ENCODE assay signal across 8 cellular contexts in genomic region chr9:34651876-34652602, GRCh38. TPM values are rescaled to one million over a fixed set of nuclear protein-coding genes. Genes with fewer than 3 reads are reported as not detected.
DNase-seq lines count a peak whose midpoint lies in the region; ATAC-seq and TF ChIP-seq lines count a peak whose summit lies in the region.

Gene IL11RA (plus strand): TSS chr9:34652185. CDS start chr9:34655218, 3,033 bp downstream.

- POLR2A ChIA-PET in HCT116 (lab: Charles Lee) (interaction anchor here (1.3 to 1.5 kb wide), 2 partner anchors 13 to 14 kb away, joined by 5 to 8 read pairs; partner anchors contain the start of gene SIGMAR1), GM10248 (lab: Yijun Ruan, JAX) (no interaction called here)

- ATAC-seq in HCT116 (peak; percentile 94), body of pancreas (peak; percentile 62), HG03342 (IDR thresholded peaks at IDR 0.05; ENCODE audit: unreplicated experiment) (no peak)

- intact Hi-C loops in HCT116 (cut with micrococcal nuclease), result no loop called here
- intact Hi-C loops in body of pancreas (cut with DNase I), result no loop called here

- in situ Hi-C loops in ACHN (cut with HindIII; ENCODE audit: low pct_ligation_motif_present, low pct_unique_long_range_greater_than_20kb, low sequenced_read_pairs), result no loop called here

- peaks cover 0 to 6% of the 10 kb centered on the region in 2 experiments; a peak in 1 of 4 replicates for H3K36me3 ChIP-seq in HCT116 (ENCODE audit: control insufficient read depth in 1 of 2, insufficient read depth in 2 of 2, low read length in 2 of 2)
- no peaks in the 10 kb centered on the region for H3K36me3 ChIP-seq in body of pancreas (replicated peaks in 1 of 2; ENCODE audit: insufficient read depth in 1 of 2, low read depth in 2 of 2)

- no peaks in the 10 kb centered on the region for H3K9me3 ChIP-seq in HCT116 (ENCODE audit: control insufficient read depth in 1 of 2, insufficient read depth in 1 of 2, low read depth in 1 of 2, low read length in 2 of 2)
- no peaks in the 10 kb centered on the region for H3K9me3 ChIP-seq in body of pancreas

- BruUV-seq in HCT116 (replicated peaks; lab: Mats Ljungman, UMichigan), result no TSS peak

- peak; percentile 45 for TF ChIP-seq POLR2A in HCT116 (IDR thresholded peaks at IDR 0.05; ENCODE audit: borderline replicate concordance, extremely low read depth, insufficient read depth, insufficient read length)
- TF ChIP-seq POLR2A in body of pancreas (IDR thresholded peaks at IDR 0.05), result no peak

- peak within 1 kb of the TSS; percentile 58 for H3K9ac ChIP-seq in HCT116 (ENCODE audit: low read length)

- TF ChIP-seq RAD21 in HCT116 (IDR thresholded peaks at IDR 0.05; ENCODE audit: low read depth), result no peak

- peaks cover 4% of the 10 kb centered on the region; the same call in 1 of the 2 replicates for H3K79me2 ChIP-seq in HCT116 (ENCODE audit: insufficient read depth, low read length)

- H3K27me3 ChIP-seq in HCT116 (ENCODE audit: insufficient read depth, low read length) (no peaks in the 10 kb centered on the region), body of pancreas (no peaks in the 10 kb centered on the region)

- no peak for TF ChIP-seq CTCF in HCT116 (IDR thresholded peaks at IDR 0.05 in 2 of 3, conservative IDR thresholded peaks at IDR 0.05 in 1 of 3; ENCODE audit: borderline replicate concordance in 1 of 3, insufficient read depth in 1 of 3, low read depth in 2 of 3, low read length in 2 of 3)
- TF ChIP-seq CTCF in body of pancreas (IDR thresholded peaks at IDR 0.05), result no peak
- TF ChIP-seq CTCF in GM10248 (IDR thresholded peaks at IDR 0.05; ENCODE audit: control extremely low read depth, extremely low read depth, low read depth, missing control alignments), result no peak

- peaks cover 19 to 39% of the 10 kb centered on the region in 2 experiments for H3K4me1 ChIP-seq in HCT116 (ENCODE audit: control insufficient read depth in 1 of 2, insufficient read depth in 2 of 2, low read length in 2 of 2)
- peaks cover 66% of the 10 kb centered on the region for H3K4me1 ChIP-seq in body of pancreas

- DNase-seq in ACHN, result peak; percentile 86
- peak; percentile 80 for DNase-seq in HCT116 (ENCODE audit: low read depth, low spot score)
- DNase-seq in SW 1271 (lab: John Stamatoyannopoulos, UW), result peak; percentile 76 to 78
- peak; percentile 64 to 72 (median 72) for DNase-seq in body of pancreas
- peak; percentile 90 for DNase-seq in iPS DF 19.7 (ENCODE audit: low read depth, low spot score)
- peak; percentile 89 for DNase-seq in putamen (ENCODE audit: low spot score)
- DNase-seq in GM10248 (ENCODE audit: extremely low spot score), result no peak

- H2AFZ ChIP-seq in HCT116 (ENCODE audit: low read depth, low read length, poor library complexity, severe bottlenecking), result no peak within 1 kb of the TSS

- CTCF ChIA-PET in HCT116 (lab: Charles Lee) (interaction anchor here (0.9 to 1.4 kb wide), 3 partner anchors 13 to 108 kb away, joined by 3 to 4 read pairs (median 4); no protein-coding TSS in a partner anchor), GM10248 (lab: Yijun Ruan, JAX) (interaction anchor here (1.1 to 2.6 kb wide), 3 partner anchors 13 to 18 kb away, joined by 4 to 14 read pairs (median 4); partner anchors contain the start of gene SIGMAR1)

- peak within 1 kb of the TSS; percentile 50 for H3K27ac ChIP-seq in HCT116 (ENCODE audit: low read depth, low read length)
- H3K27ac ChIP-seq in body of pancreas, result peak within 1 kb of the TSS; percentile 60 to 75 (median 71)

- H3K9me2 ChIP-seq in HCT116 (ENCODE audit: insufficient read depth), result no peaks in the 10 kb centered on the region

- peak within 1 kb of the TSS; percentile 83 for H3K4me2 ChIP-seq in HCT116 (ENCODE audit: low read length)

- H3K4me3 ChIP-seq in HCT116 (replicated peaks in 1 of 2; ENCODE audit: low read depth in 1 of 2, low read length in 2 of 2) (peak within 1 kb of the TSS; percentile 58 to 61), body of pancreas (no peak within 1 kb of the TSS)

- RAD21 ChIA-PET in HCT116 (lab: Charles Lee; ENCODE audit: low non-redundant PET in 1 of 2, low total read pairs in 2 of 2, uncharacterized antibody in 2 of 2, unreplicated experiment in 2 of 2), result no interaction called here

- 14 to 24% methylated on average over 16 to 23 of the region's 24 CpGs for WGBS in body of pancreas, 2 donors

- no peaks in the 10 kb centered on the region for H4K20me1 ChIP-seq in HCT116 (ENCODE audit: insufficient read depth)

TF ChIP-seq in HCT116, 20 proteins besides CTCF, POLR2A, EP300 and RAD21:
- TF ChIP-seq ELF1 (IDR thresholded peaks at IDR 0.05; ENCODE audit: borderline replicate concordance, low read depth) (no peak), JUND (IDR thresholded peaks at IDR 0.05) (no peak), EZH2phosphoT487 (IDR thresholded peaks at IDR 0.05; ENCODE audit: borderline replicate concordance) (no peak), CEBPB (IDR thresholded peaks at IDR 0.05; ENCODE audit: low read depth) (no peak), ATF3 (IDR thresholded peaks at IDR 0.05) (no peak), REST (IDR thresholded peaks at IDR 0.05; ENCODE audit: low read depth) (no peak), POLR2AphosphoS5 (IDR thresholded peaks at IDR 0.05; ENCODE audit: low read depth, low read length) (peak; percentile 93), ZFX (IDR thresholded peaks at IDR 0.05) (peak; percentile 35; the same call in 1 of the 2 replicates), TCF7L2 (IDR thresholded peaks at IDR 0.05; ENCODE audit: borderline replicate concordance, extremely low read depth, insufficient read depth, insufficient read length) (peak; percentile 63), SIN3A (IDR thresholded peaks at IDR 0.05; ENCODE audit: low read depth) (no peak), FOSL1 (IDR thresholded peaks at IDR 0.05; ENCODE audit: low read depth) (no peak), SRF (IDR thresholded peaks at IDR 0.05; ENCODE audit: low read depth) (no peak), SP1 (IDR thresholded peaks at IDR 0.05; ENCODE audit: low read depth) (no peak), ZNF274 (IDR thresholded peaks at IDR 0.05; ENCODE audit: low read depth, low read length) (no peak), CBX3 (IDR thresholded peaks at IDR 0.05; ENCODE audit: low read depth) (no peak), EGR1 (IDR thresholded peaks at IDR 0.05; ENCODE audit: low read depth) (no peak), ZBTB33 (IDR thresholded peaks at IDR 0.05; ENCODE audit: extremely low read depth, insufficient replicate concordance, low read length) (no peak), YY1 (IDR thresholded peaks at IDR 0.05; ENCODE audit: extremely low read depth, insufficient replicate concordance, low read depth, low read length) (peak; percentile 46), EZH2 (IDR thresholded peaks at IDR 0.05) (no peak)
- TF ChIP-seq, protein P1, sequence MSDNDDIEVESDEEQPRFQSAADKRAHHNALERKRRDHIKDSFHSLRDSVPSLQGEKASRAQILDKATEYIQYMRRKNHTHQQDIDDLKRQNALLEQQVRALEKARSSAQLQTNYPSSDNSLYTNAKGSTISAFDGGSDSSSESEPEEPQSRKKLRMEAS (IDR thresholded peaks at IDR 0.05), result no peak

RNA-seq across cellular contexts. Expression of gene IL11RA, which starts in this region (rescaled TPM):
- 10.6 TPM for total RNA-seq in HCT116 (2021; ENCODE audit: unreplicated experiment)
- 9.5 and 9.9 TPM in 2 replicates for polyA plus RNA-seq in HCT116 (2012)
- total RNA-seq in body of pancreas, result 10 to 100 TPM; 14.5 to 27.4 TPM

Comparison
In these comparisons a context has a peak if more than half of its experiments do, and no peak if none do; other contexts are left out.
1. H3K4me3 ChIP-seq: peak in HCT116 (2 of 2); none in body of pancreas (0 of 2).